12 cellular contexts compared by ENCODE assay signal in the genomic region with DNA sequence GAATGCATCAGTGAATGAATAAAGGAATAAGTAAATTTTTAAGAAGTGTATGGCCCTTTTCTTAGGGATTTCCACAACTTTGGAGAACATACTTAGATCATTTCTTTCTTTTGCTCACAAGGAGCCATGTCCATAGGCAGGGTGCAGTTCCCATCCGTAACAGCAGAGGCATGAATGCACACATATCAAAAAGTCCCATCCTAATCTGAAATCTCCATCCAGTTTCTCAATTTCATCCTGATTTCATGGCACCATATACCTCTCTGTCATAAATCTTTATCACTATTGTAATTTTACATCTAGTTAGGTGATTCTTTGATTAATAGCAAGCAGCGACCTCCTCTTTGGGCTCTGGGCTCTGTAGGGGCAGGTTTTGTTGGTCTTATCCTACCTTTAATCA.
DNase-seq lines count a peak whose midpoint lies in the region; ATAC-seq and TF ChIP-seq lines count a peak whose summit lies in the region.
"Had no signal": no experiment of that assay in that cellular context is flagged by ENCODE, and none has a peak within 500 bp of the region (broad histone marks: within the 10 kb centered on the region; RNA-seq: fewer than 3 reads in every experiment).

No MANE protein-coding gene starts in this region.

- H3K27me3 Mint-ChIP-seq in T-helper 17 cell, result peaks cover 71% of the 10 kb centered on the region

- H3F3A ChIP-seq in Loucy (ENCODE audit: low read depth), result no peaks in the 10 kb centered on the region

- H3K4me1 Mint-ChIP-seq in T-helper 17 cell, result peaks cover 5% of the 10 kb centered on the region

- DNase-seq in EH (ENCODE audit: low read depth) (peak; percentile 1), dorsolateral prefrontal cortex (no peak), osteoblast (ENCODE audit: insufficient read length, low spot score, missing footprints) (no peak), T-helper 17 cell (no peak), hippocampal formation (lab: John Stamatoyannopoulos, UW) (no peak)
- DNase-seq: activated T-cell treated with anti-CD3 and anti-CD28 coated beads, Interleukin-2, amount 50 U/mL, for 1 hour; GDM1; NCI-H524 treated with DMSO at 0.1 percent for 48 hours; stimulated activated CD4-positive, alpha-beta T cell treated with anti-CD3 and anti-CD28 coated beads, Interleukin-2, amount 100 ng/mL, for 24 hours had no signal

- H3K79me2 ChIP-seq in Loucy (ENCODE audit: insufficient read depth, low read length) (no peaks in the 10 kb centered on the region), osteoblast (ENCODE audit: insufficient read depth, low read length) (no peaks in the 10 kb centered on the region)

- H2AFZ ChIP-seq in Loucy (ENCODE audit: low read length) (no peak overlapping the region), osteoblast (ENCODE audit: low read length) (no peak overlapping the region)

- no peak overlapping the region for H3K4me2 ChIP-seq in Loucy (ENCODE audit: low read depth, low read length, poor library complexity, severe bottlenecking)
- H3K4me2 ChIP-seq in osteoblast (ENCODE audit: insufficient read depth, low read length), result no peak overlapping the region

- no peak overlapping the region for H3K4me3 Mint-ChIP-seq in T-helper 17 cell
- H3K4me3 Mint-ChIP-seq: natural killer cell treated with Interleukin-12 subunit alpha and Interleukin-12 subunit beta and Interleukin-15 and Interleukin-18, amount 100 ng/mL, for 72 hours had no signal

- H3K4me1 ChIP-seq in Loucy (ENCODE audit: insufficient read depth, low read length, poor library complexity, severe bottlenecking), result no peaks in the 10 kb centered on the region
- H3K4me1 ChIP-seq in osteoblast (ENCODE audit: insufficient read depth, low read length), result no peaks in the 10 kb centered on the region

- no peak overlapping the region for H3K27ac Mint-ChIP-seq in T-helper 17 cell
- H3K27ac Mint-ChIP-seq: natural killer cell treated with Interleukin-12 subunit alpha and Interleukin-12 subunit beta and Interleukin-15 and Interleukin-18, amount 100 ng/mL, for 72 hours had no signal

- ATAC-seq in HG03139 (IDR thresholded peaks at IDR 0.05; ENCODE audit: unreplicated experiment), result no peak
- no peak for ATAC-seq in T-helper 17 cell
- ATAC-seq: natural killer cell treated with Interleukin-12 subunit alpha and Interleukin-12 subunit beta and Interleukin-15 and Interleukin-18, amount 100 ng/mL, for 72 hours had no signal

- peak; percentile 49 for TF ChIP-seq CTCF in Loucy (conservative IDR thresholded peaks at IDR 0.05; ENCODE audit: low read length)
- peak in 49 of 56 donors; percentile 9 to 66 (median 43) for TF ChIP-seq CTCF in dorsolateral prefrontal cortex (IDR thresholded peaks at IDR 0.05 in 54 of 56, conservative IDR thresholded peaks at IDR 0.05 in 2 of 56; ENCODE audit: low read depth in 1 of 56, partially characterized antibody in 56 of 56)
- peak; percentile 43 for TF ChIP-seq CTCF in osteoblast (IDR thresholded peaks at IDR 0.05; ENCODE audit: extremely low read depth, low read depth, low read length)

- no peaks in the 10 kb centered on the region for H4K20me1 ChIP-seq in Loucy (ENCODE audit: insufficient read depth, low read length, poor library complexity, severe bottlenecking)
- H4K20me1 ChIP-seq in osteoblast (ENCODE audit: insufficient read depth, low read length), result no peaks in the 10 kb centered on the region

- no peaks in the 10 kb centered on the region for H3K27me3 ChIP-seq in Loucy (ENCODE audit: insufficient read depth, low read length, poor library complexity, severe bottlenecking)
- peaks cover 0 to 9% (median 0%) of the 10 kb centered on the region in 45 donors for H3K27me3 ChIP-seq in dorsolateral prefrontal cortex
- no peaks in the 10 kb centered on the region for H3K27me3 ChIP-seq in osteoblast (ENCODE audit: insufficient read depth, low read length)

- intact Hi-C loops in dorsolateral prefrontal cortex (cut with DNase I), result no loop called here

- H3K36me3 ChIP-seq in Loucy (ENCODE audit: insufficient read depth, low read length), result no peaks in the 10 kb centered on the region
- no peaks in the 10 kb centered on the region for H3K36me3 ChIP-seq in osteoblast (ENCODE audit: insufficient read depth, low read length)

- no peak overlapping the region for H3K4me3 ChIP-seq in Loucy (ENCODE audit: low read length, poor library complexity, severe bottlenecking)
- no peak overlapping the region for H3K4me3 ChIP-seq in dorsolateral prefrontal cortex
- no peak overlapping the region for H3K4me3 ChIP-seq in osteoblast (ENCODE audit: insufficient read depth, low read length)

- no peaks in the 10 kb centered on the region for H3K9me3 ChIP-seq in Loucy (ENCODE audit: insufficient read depth, low read depth, low read length)
- H3K9me3 ChIP-seq in osteoblast (ENCODE audit: low read depth, low read length), result no peaks in the 10 kb centered on the region
- no peaks in the 10 kb centered on the region for H3K9me3 ChIP-seq in T-helper 17 cell (ENCODE audit: control insufficient read depth, low read length, poor library complexity, severe bottlenecking)

- H3K36me3 Mint-ChIP-seq in T-helper 17 cell (ENCODE audit: low read depth), result peaks cover 4% of the 10 kb centered on the region
- H3K36me3 Mint-ChIP-seq: natural killer cell treated with Interleukin-12 subunit alpha and Interleukin-12 subunit beta and Interleukin-15 and Interleukin-18, amount 100 ng/mL, for 72 hours had no signal

- H3K27ac ChIP-seq in dorsolateral prefrontal cortex (no peak overlapping the region), osteoblast (ENCODE audit: low read depth, low read length) (no peak overlapping the region)

- no peaks in the 10 kb centered on the region for H3K9me2 ChIP-seq in Loucy (replicated peaks; ENCODE audit: low read depth, low read length)

- H3K9ac ChIP-seq in Loucy (ENCODE audit: low read depth, low read length, poor library complexity, severe bottlenecking), result no peak overlapping the region
